In the genomic region with DNA sequence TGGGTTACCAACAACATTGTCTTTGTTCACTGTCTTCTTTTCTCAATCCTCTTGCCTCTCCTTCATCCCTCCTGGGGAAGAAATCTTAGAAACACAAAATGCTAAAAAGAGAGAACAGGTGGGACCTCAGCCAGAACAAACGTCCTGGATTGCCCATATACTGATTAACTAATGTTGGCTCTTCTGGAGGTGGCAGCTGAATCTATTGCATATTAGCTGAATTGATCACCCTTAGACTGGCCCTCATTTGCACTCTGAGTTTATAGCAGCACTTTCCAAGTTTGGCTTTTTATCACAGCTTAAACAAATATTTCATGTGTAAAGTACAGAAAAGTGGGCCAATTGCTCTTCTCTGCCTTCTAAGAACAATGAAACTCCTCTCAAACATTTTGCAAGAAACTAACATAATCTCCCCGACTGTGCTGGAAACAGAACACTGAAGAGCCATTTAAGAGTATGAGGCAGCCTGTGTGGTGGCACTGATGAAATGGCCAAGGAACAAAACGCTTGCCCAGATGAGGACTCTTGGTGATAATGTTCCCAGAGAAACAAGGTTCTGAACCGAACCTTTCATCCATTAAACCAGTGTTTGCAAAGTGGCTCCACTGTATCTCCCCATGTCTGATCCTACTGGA, we compare ENCODE assay signal across 16 cellular contexts.
"Had no signal": no experiment of that assay in that cellular context is flagged by ENCODE, and none has a peak within 500 bp of the region (broad histone marks: within the 10 kb centered on the region; RNA-seq: fewer than 3 reads in every experiment).

No MANE protein-coding gene starts in this region.

- DNase-seq: activated CD4-positive, alpha-beta T cell treated with anti-CD3 and anti-CD28 coated beads, Interleukin-2, amount 10 ng/mL, durations not matched to agents 7 days and 5 days; activated CD4-positive, CD25-positive, alpha-beta regulatory T cell; activated naive CD4-positive, alpha-beta T cell treated with anti-CD3 and anti-CD28 coated beads, Interleukin-2, amount 10 ng/mL, durations not matched to agents 7 days and 5 days; activated T-cell treated with anti-CD3 and anti-CD28 coated beads for 4 hours; adrenal gland; caudate nucleus; colonic mucosa; esophagus squamous epithelium; foreskin keratinocyte; heart left ventricle; naive thymus-derived CD4-positive, alpha-beta T cell; posterior cingulate gyrus; stimulated activated CD4-positive, alpha-beta T cell treated with anti-CD3 and anti-CD28 coated beads, Interleukin-4, amount 100 ng/mL, for 1 hour; testis had no signal

- H3K4me3 ChIP-seq: adrenal gland, colonic mucosa, esophagus squamous epithelium, heart left ventricle, testis had no signal

- H3K27me3 ChIP-seq: adrenal gland, colonic mucosa, esophagus squamous epithelium, heart left ventricle, neutrophil, testis had no signal

- H3K27ac ChIP-seq: adrenal gland, colonic mucosa, esophagus squamous epithelium, foreskin keratinocyte, heart left ventricle, neutrophil, testis had no signal

- H3K9me3 ChIP-seq: adrenal gland, colonic mucosa, esophagus squamous epithelium, heart left ventricle, neutrophil, testis had no signal

- ATAC-seq: activated T-helper 17 cell treated with anti-CD3 and anti-CD28 coated beads, Interleukin-2, amount 50 U/mL, for 72 hours; foreskin keratinocyte; heart left ventricle; naive thymus-derived CD4-positive, alpha-beta T cell had no signal

- H3K36me3 ChIP-seq: adrenal gland, colonic mucosa, esophagus squamous epithelium, heart left ventricle, neutrophil had no signal

- H3K4me1 ChIP-seq: adrenal gland, colonic mucosa, esophagus squamous epithelium, foreskin keratinocyte had no signal
